In genomic region chr3:11495948-11496557, GRCh38 we compare ENCODE assay signal across 1 cellular context.
TF ChIP-seq lines count a peak whose summit lies in the region.

No MANE protein-coding gene starts in this region.

TF ChIP-seq in HEK293, 187 proteins besides CTCF, POLR2A, EP300 and RAD21 (continued from another document):
- TF ChIP-seq PRDM10 (tag by site-specific recombination; IDR thresholded peaks at IDR 0.05) (peak; percentile 99), ZNF610 (tag by site-specific recombination; IDR thresholded peaks at IDR 0.05; ENCODE audit: borderline replicate concordance) (peak; percentile 84; the same call in 1 of the 2 replicates), ZNF747 (tag by site-specific recombination; IDR thresholded peaks at IDR 0.05) (no peak), ZNF335 (tag by site-specific recombination; conservative IDR thresholded peaks at IDR 0.05) (peak; percentile 48; the same call in 1 of the 2 replicates), ZNF341 (tag by site-specific recombination; IDR thresholded peaks at IDR 0.05; ENCODE audit: low read depth) (peak; percentile 95), ZNF211 (tag by site-specific recombination; IDR thresholded peaks at IDR 0.05; ENCODE audit: low read depth) (no peak), ZNF830 (tag by site-specific recombination; IDR thresholded peaks at IDR 0.05; ENCODE audit: low read depth) (no peak), ZSCAN30 (tag by site-specific recombination; IDR thresholded peaks at IDR 0.05) (peak; percentile 98), ZNF2 (tag by site-specific recombination; IDR thresholded peaks at IDR 0.05) (peak; percentile 51; the same call in 1 of the 2 replicates), ZNF596 (tag by site-specific recombination; IDR thresholded peaks at IDR 0.05) (peak; percentile 78), REST (tag by site-specific recombination; IDR thresholded peaks at IDR 0.05) (no peak), WT1 (tag by site-specific recombination; IDR thresholded peaks at IDR 0.05) (peak; percentile 78), YY1 (tag by site-specific recombination; IDR thresholded peaks at IDR 0.05) (no peak), ZNF140 (tag by site-specific recombination; IDR thresholded peaks at IDR 0.05) (no peak), OVOL3 (tag by site-specific recombination; IDR thresholded peaks at IDR 0.05) (peak; percentile 70), ZEB2 (tag by site-specific recombination; IDR thresholded peaks at IDR 0.05) (peak; percentile 92), ZNF518A (tag by site-specific recombination; conservative IDR thresholded peaks at IDR 0.05; ENCODE audit: low read depth) (peak; percentile 64)
